Comparison of ENCODE assay signal across 1 cellular context in the genomic region with DNA sequence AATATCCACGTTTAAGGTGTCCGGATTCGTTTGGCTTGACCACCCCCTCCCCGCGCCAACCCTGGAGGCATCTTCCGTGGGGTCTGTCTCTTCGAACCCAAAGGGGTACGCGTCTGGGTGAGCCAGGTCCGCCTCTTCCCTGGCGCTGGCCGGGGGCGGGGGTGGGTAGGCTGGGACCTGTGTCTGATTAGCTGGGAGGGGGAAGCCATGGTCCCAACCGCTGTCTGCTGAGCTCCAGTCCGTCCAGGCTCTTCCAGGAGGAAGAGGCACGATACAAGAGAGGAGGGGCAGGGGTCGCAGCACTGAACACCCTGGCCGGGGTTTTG.
TF ChIP-seq lines count a peak whose summit lies in the region.

A gene with protein sequence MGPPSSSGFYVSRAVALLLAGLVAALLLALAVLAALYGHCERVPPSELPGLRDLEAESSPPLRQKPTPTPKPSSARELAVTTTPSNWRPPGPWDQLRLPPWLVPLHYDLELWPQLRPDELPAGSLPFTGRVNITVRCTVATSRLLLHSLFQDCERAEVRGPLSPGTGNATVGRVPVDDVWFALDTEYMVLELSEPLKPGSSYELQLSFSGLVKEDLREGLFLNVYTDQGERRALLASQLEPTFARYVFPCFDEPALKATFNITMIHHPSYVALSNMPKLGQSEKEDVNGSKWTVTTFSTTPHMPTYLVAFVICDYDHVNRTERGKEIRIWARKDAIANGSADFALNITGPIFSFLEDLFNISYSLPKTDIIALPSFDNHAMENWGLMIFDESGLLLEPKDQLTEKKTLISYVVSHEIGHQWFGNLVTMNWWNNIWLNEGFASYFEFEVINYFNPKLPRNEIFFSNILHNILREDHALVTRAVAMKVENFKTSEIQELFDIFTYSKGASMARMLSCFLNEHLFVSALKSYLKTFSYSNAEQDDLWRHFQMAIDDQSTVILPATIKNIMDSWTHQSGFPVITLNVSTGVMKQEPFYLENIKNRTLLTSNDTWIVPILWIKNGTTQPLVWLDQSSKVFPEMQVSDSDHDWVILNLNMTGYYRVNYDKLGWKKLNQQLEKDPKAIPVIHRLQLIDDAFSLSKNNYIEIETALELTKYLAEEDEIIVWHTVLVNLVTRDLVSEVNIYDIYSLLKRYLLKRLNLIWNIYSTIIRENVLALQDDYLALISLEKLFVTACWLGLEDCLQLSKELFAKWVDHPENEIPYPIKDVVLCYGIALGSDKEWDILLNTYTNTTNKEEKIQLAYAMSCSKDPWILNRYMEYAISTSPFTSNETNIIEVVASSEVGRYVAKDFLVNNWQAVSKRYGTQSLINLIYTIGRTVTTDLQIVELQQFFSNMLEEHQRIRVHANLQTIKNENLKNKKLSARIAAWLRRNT (plus strand): TSS at position 237 of the 326 bp plus-strand sequence. CDS start 143 bp downstream, outside the sequence.

TF ChIP-seq in HEK293T, 16 proteins besides CTCF, POLR2A, EP300 and RAD21 (continued from another document):
- TF ChIP-seq FOXK2 (IDR thresholded peaks at IDR 0.05) = no peak
- no peak for TF ChIP-seq ARNT (IDR thresholded peaks at IDR 0.05)
- no peak for TF ChIP-seq HDGF (IDR thresholded peaks at IDR 0.05; ENCODE audit: borderline replicate concordance)
- TF ChIP-seq, protein P1, sequence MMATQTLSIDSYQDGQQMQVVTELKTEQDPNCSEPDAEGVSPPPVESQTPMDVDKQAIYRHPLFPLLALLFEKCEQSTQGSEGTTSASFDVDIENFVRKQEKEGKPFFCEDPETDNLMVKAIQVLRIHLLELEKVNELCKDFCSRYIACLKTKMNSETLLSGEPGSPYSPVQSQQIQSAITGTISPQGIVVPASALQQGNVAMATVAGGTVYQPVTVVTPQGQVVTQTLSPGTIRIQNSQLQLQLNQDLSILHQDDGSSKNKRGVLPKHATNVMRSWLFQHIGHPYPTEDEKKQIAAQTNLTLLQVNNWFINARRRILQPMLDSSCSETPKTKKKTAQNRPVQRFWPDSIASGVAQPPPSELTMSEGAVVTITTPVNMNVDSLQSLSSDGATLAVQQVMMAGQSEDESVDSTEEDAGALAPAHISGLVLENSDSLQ (IDR thresholded peaks at IDR 0.05) = no peak
